Comparison of ENCODE assay signal across 24 cellular contexts in genomic region chr2:10146366-10147005, GRCh38.
"Had no signal": no experiment of that assay in that cellular context is flagged by ENCODE, and none has a peak within 500 bp of the region (broad histone marks: within the 10 kb centered on the region; RNA-seq: fewer than 3 reads in every experiment).

No MANE protein-coding gene starts in this region.

- H3K27me3 ChIP-seq: breast epithelium, Peyer's patch had no signal

- H3K4me1 ChIP-seq: breast epithelium had no signal

- DNase-seq: activated CD4-positive, alpha-beta T cell treated with anti-CD3 and anti-CD28 coated beads for 48 hours; activated CD4-positive, alpha-beta T cell treated with anti-CD3 and anti-CD28 coated beads, Interleukin-2, amount 50 U/mL, for 4 hours; activated CD4-positive, CD25-positive, alpha-beta regulatory T cell treated with anti-CD3 and anti-CD28 coated beads, Interleukin-2, amount 50 U/mL, for 72 hours; activated CD8-positive, alpha-beta memory T cell treated with anti-CD3 and anti-CD28 coated beads, Interleukin-2, amount 50 U/mL, for 48 hours; activated CD8-positive, alpha-beta T cell treated with anti-CD3 and anti-CD28 coated beads, Interleukin-2, amount 10 ng/mL, durations not matched to agents 7 days and 5 days; activated gamma-delta T cell treated with Interleukin-2 at 50 U/mL for 16 hours; activated T-cell treated with anti-CD3 and anti-CD28 coated beads, Interleukin-2, amount 50 U/mL, for 24 hours; aorta; central memory CD4-positive, alpha-beta T cell; NCI-H1092; NCI-H1417 treated with DMSO at 0.1 percent for 48 hours; NCI-H1694; NCI-H2029 treated with DMSO at 0.1 percent for 48 hours; NCI-H345; NCI-H510A; NCI-H526 treated with DMSO at 0.1 percent for 48 hours; NCI-H82; Peyer's patch; SHP77 treated with DMSO at 0.1 percent for 48 hours; T-helper 17 cell; T-helper 9 cell had no signal

- H3K9ac ChIP-seq: KMS-11 had no signal

- H3K27ac ChIP-seq: breast epithelium, KMS-11, Peyer's patch had no signal

- ATAC-seq: activated CD8-positive, alpha-beta T cell treated with anti-CD3 and anti-CD28 coated beads, Interleukin-2, amount 10 ng/mL, durations not matched to agents 7 days and 5 days; T-helper 17 cell; WTC11 had no signal

- H3K4me3 ChIP-seq: breast epithelium, Peyer's patch had no signal

- H3K4me2 ChIP-seq: KMS-11 had no signal

- H3K36me3 ChIP-seq: breast epithelium, Peyer's patch had no signal

- H3K9me3 ChIP-seq: breast epithelium, Peyer's patch had no signal
